In the genomic region with DNA sequence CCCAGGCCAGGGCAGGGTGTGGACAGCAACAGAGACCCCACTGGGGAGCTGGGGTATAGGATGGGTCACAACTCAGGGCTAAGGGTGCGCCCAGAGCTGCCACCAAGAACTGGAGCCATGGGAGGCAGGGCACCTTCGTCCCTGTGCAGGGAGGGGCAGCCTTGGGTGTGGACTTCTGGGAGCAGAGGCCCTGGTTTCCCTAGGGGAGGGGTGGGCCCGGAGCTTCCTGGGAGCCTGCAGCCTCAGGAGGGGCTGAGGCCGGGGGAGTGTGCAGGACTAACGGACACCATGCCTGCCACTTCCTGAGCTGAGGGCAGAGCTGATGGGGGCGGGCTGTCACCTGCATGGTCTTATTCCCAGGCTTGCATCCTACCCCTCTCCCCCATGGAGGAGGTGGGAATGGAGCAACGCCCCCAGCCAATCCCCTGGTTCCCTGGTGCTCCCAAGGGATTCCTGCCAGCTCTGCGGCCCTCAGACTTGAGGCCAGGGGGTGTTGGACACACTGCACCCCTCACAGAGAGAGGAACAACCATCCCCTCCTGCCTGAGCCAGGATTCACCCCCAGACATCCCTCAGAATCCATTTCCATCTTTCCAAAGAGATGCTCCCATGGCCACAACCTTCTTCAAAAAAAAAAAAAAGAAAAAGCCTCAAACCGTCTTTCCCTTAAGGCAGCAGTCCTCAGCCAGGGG, we compare ENCODE assay signal across 26 cellular contexts.
DNase-seq lines count a peak whose midpoint lies in the region; ATAC-seq and TF ChIP-seq lines count a peak whose summit lies in the region.
"Had no signal": no experiment of that assay in that cellular context is flagged by ENCODE, and none has a peak within 500 bp of the region (broad histone marks: within the 10 kb centered on the region; RNA-seq: fewer than 3 reads in every experiment).

No MANE protein-coding gene starts in this region.

- H3K4ac ChIP-seq in neuronal stem cell (ENCODE audit: low read length), result no peak overlapping the region

- no peak overlapping the region for H2BK12ac ChIP-seq in neuronal stem cell (ENCODE audit: low read length)

- no peaks in the 10 kb centered on the region for H3K36me3 ChIP-seq in heart left ventricle
- H3K36me3 ChIP-seq in colonic mucosa, result no peaks in the 10 kb centered on the region
- no peaks in the 10 kb centered on the region for H3K36me3 ChIP-seq in neuronal stem cell (replicated peaks in 1 of 2; ENCODE audit: control insufficient read depth in 2 of 2, insufficient read depth in 2 of 2, low read length in 2 of 2)

- DNase-seq in Right ventricle myocardium superior (peak; percentile 26), heart left ventricle (no peak), colonic mucosa (peak; percentile 70), neuronal stem cell (ENCODE audit: low spot score) (no peak), Calu3 (no peak), T-helper 2 cell (no peak), COLO829 (ENCODE audit: low spot score) (no peak), NCI-H1092 treated with DMSO at 0.1 percent for 48 hours (lab: John Stamatoyannopoulos, UW) (no peak)
- DNase-seq: HCEC 1CT, MM.1S, NCI-H1048, NCI-H1417 treated with DMSO at 0.1 percent for 48 hours, NCI-H1694 treated with DMSO at 0.1 percent for 48 hours, NCI-H2081 treated with DMSO at 0.1 percent for 48 hours, NCI-H2171, NCI-H226, NCI-H510A, NCI-H69, SHP77 treated with DMSO at 0.1 percent for 48 hours had no signal

- no peak overlapping the region for H3K14ac ChIP-seq in neuronal stem cell (ENCODE audit: low read length)

- H2AFZ ChIP-seq in neuronal stem cell (ENCODE audit: low read length), result no peak overlapping the region
- H2AFZ ChIP-seq: GM23338 had no signal

- H3K27me3 ChIP-seq in heart left ventricle (peaks cover 0 to 11% (median 0%) of the 10 kb centered on the region in 9 donors), colonic mucosa (no peaks in the 10 kb centered on the region), neuronal stem cell (ENCODE audit: control insufficient read depth in 3 of 3, insufficient read depth in 3 of 3, low read depth in 1 of 3, low read length in 3 of 3) (no peaks in the 10 kb centered on the region)

- H3K4me1 ChIP-seq in heart left ventricle, result peaks cover 0 to 11% (median 4%) of the 10 kb centered on the region in 12 donors
- peaks cover 18% of the 10 kb centered on the region for H3K4me1 ChIP-seq in colonic mucosa
- peaks cover 9 to 27% of the 10 kb centered on the region in 2 donors for H3K4me1 ChIP-seq in neuronal stem cell (ENCODE audit: control insufficient read depth in 2 of 2, insufficient read depth in 1 of 2, low read depth in 1 of 2, low read length in 2 of 2)

- no peaks in the 10 kb centered on the region for H3K27me3 Mint-ChIP-seq in Calu3 (ENCODE audit: unreplicated experiment)

- H3K23ac ChIP-seq in neuronal stem cell (ENCODE audit: low read depth, low read length, poor library complexity), result no peak overlapping the region

- WGBS in heart left ventricle, 4 donors, result 59 to 64% (median 60%) methylated on average over 4 to 9 of the region's 9 CpGs
- WGBS in neuronal stem cell (ENCODE audit: extremely low coverage in 2 of 2, insufficient read length in 2 of 2, insufficient replicate concordance in 1 of 2), 2 donors, result no CpG with 5 or more reads among the region's 9 CpGs

- H3K27ac ChIP-seq in heart left ventricle (no peak overlapping the region), colonic mucosa (no peak overlapping the region), neuronal stem cell (replicated peaks; ENCODE audit: low read length) (no peak overlapping the region)
- H3K27ac ChIP-seq: 22Rv1, KMS-11, RWPE1 had no signal

- H3K4me3 Mint-ChIP-seq in Calu3 (ENCODE audit: low read depth, unreplicated experiment), result no peak overlapping the region
- H3K4me3 Mint-ChIP-seq: B cell, GM23338, IgD-negative memory B cell had no signal

- H3K4me1 Mint-ChIP-seq in Calu3 (ENCODE audit: low read depth, unreplicated experiment), result peaks cover 13% of the 10 kb centered on the region
- H3K4me1 Mint-ChIP-seq: B cell, IgD-negative memory B cell had no signal

- CTCF ChIA-PET in Calu3 (lab: Charles Lee), result no interaction called here

- peaks cover 13% of the 10 kb centered on the region for H3K36me3 Mint-ChIP-seq in Calu3 (ENCODE audit: insufficient read depth, unreplicated experiment)
- H3K36me3 Mint-ChIP-seq: IgD-negative memory B cell had no signal

- H2BK5ac ChIP-seq in neuronal stem cell (ENCODE audit: low read length), result no peak overlapping the region

- peak overlapping the region; percentile 86 for H3K18ac ChIP-seq in neuronal stem cell (ENCODE audit: low read length)

- no peak overlapping the region for H3K9ac ChIP-seq in colonic mucosa (ENCODE audit: low read depth in 2 of 2, low read length in 2 of 2)
- no peak overlapping the region for H3K9ac ChIP-seq in neuronal stem cell (ENCODE audit: low read depth, low read length, poor library complexity)
- H3K9ac ChIP-seq: KMS-11 had no signal

- no peak for TF ChIP-seq CTCF in heart left ventricle (IDR thresholded peaks at IDR 0.05)
- no peak for TF ChIP-seq CTCF in colonic mucosa (IDR thresholded peaks at IDR 0.05)
- TF ChIP-seq CTCF in Calu3 (IDR thresholded peaks at IDR 0.05; ENCODE audit: unreplicated experiment), result no peak

- intact Hi-C loops in Right ventricle myocardium superior (cut with DNase I), result no loop called here
- intact Hi-C loops in heart left ventricle (cut with DNase I), result no loop called here
- intact Hi-C loops in colonic mucosa (cut with DNase I), result no loop called here
- intact Hi-C loops in Calu3 (cut with micrococcal nuclease; ENCODE audit: unreplicated experiment), result no loop called here

- TF ChIP-seq POLR2A in heart left ventricle (IDR thresholded peaks at IDR 0.05), result no peak

- no TSS peak for BruUV-seq in Calu3 (replicated peaks; lab: Mats Ljungman, UMichigan)

- no peak overlapping the region for H4K91ac ChIP-seq in neuronal stem cell (ENCODE audit: low read depth, low read length, poor library complexity)

- no peak overlapping the region for H3K27ac Mint-ChIP-seq in Calu3 (ENCODE audit: unreplicated experiment)
- H3K27ac Mint-ChIP-seq: B cell, GM23338, IgD-negative memory B cell had no signal

- H3K79me1 ChIP-seq in neuronal stem cell (ENCODE audit: low read depth, low read length), result peaks cover 3% of the 10 kb centered on the region

- H2BK120ac ChIP-seq in neuronal stem cell (ENCODE audit: low read depth, low read length), result no peak overlapping the region

- H3K9me3 ChIP-seq in heart left ventricle (peaks cover 0 to 7% (median 0%) of the 10 kb centered on the region in 12 donors), colonic mucosa (no peaks in the 10 kb centered on the region), neuronal stem cell (replicated peaks in 1 of 2; ENCODE audit: control insufficient read depth in 2 of 2, insufficient read depth in 1 of 2, low read depth in 1 of 2, low read length in 2 of 2) (peaks cover 2 to 3% of the 10 kb centered on the region in 2 donors)

- no peaks in the 10 kb centered on the region for H3K9me3 Mint-ChIP-seq in Calu3 (ENCODE audit: low read depth, unreplicated experiment)
- H3K9me3 Mint-ChIP-seq: GM23338 had no signal

- H2BK15ac ChIP-seq in neuronal stem cell (ENCODE audit: low read length), result no peak overlapping the region

- no peak overlapping the region for H3K4me2 ChIP-seq in neuronal stem cell (ENCODE audit: insufficient read depth, low read length, poor library complexity, severe bottlenecking)
- H3K4me2 ChIP-seq: GM23338, KMS-11 had no signal

- H3K4me3 ChIP-seq in heart left ventricle, result no peak overlapping the region
- H3K4me3 ChIP-seq in colonic mucosa, result no peak overlapping the region
- no peak overlapping the region for H3K4me3 ChIP-seq in neuronal stem cell (ENCODE audit: low read length in 2 of 2)
- H3K4me3 ChIP-seq: GM23338 had no signal

- no peak overlapping the region for H4K8ac ChIP-seq in neuronal stem cell (ENCODE audit: low read depth, low read length)

- peak overlapping the region; percentile 13 for H2AK5ac ChIP-seq in neuronal stem cell (ENCODE audit: low read depth, low read length)

- no peak for ATAC-seq in Right ventricle myocardium superior (ENCODE audit: poor library complexity)
- ATAC-seq in heart left ventricle, result no peak
- ATAC-seq: GM23338, Panc1 had no signal

Comparison
In these comparisons a context has a peak if more than half of its experiments do, and no peak if none do; other contexts are left out.
1. DNase-seq: peak in Right ventricle myocardium superior (single experiment) and colonic mucosa (single experiment); none in heart left ventricle (0 of 5), neuronal stem cell (single experiment), Calu3 (single experiment), T-helper 2 cell (0 of 5), COLO829 (single experiment) and NCI-H1092 treated with DMSO at 0.1 percent for 48 hours (single experiment).